In the genomic region with DNA sequence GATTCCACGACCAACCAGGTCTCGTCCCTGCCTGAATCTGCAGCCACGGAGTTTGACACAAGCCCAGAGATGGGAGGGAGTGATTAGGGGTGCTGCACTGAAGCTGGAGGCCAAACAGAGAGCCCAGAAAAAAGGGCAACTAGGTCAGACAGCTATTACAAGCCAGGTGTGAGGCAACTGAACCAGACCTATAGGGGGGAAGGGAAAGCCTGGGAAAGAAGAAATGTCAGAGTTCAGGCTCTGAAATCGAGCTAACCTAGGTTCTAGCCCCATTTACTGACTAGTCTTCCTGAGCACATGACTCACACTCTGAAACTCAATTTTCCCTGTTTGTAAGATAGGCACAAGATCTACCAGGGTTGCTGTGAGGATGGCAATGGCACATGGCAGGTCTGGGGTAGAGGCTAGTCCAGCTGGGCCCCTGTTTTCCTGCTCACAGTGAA, we compare ENCODE assay signal across 10 cellular contexts. TPM values are rescaled to one million over a fixed set of nuclear protein-coding genes. Genes with fewer than 3 reads are reported as not detected.
DNase-seq lines count a peak whose midpoint lies in the region; ATAC-seq and TF ChIP-seq lines count a peak whose summit lies in the region.
"Had no signal": no experiment of that assay in that cellular context is flagged by ENCODE, and none has a peak within 500 bp of the region (broad histone marks: within the 10 kb centered on the region; RNA-seq: fewer than 3 reads in every experiment).

No MANE protein-coding gene starts in this region.

- peak overlapping the region; percentile 77 for H3K4me2 ChIP-seq in HCT116 (ENCODE audit: low read length)

- intact Hi-C loops in HCT116 (cut with micrococcal nuclease) (no loop called here), psoas muscle (cut with DNase I) (loop anchor here (5.0 kb wide), 2 partner anchors 42 to 57 kb away; no protein-coding TSS in a partner anchor)

- TF ChIP-seq CTCF in HCT116 (IDR thresholded peaks at IDR 0.05 in 2 of 3, conservative IDR thresholded peaks at IDR 0.05 in 1 of 3; ENCODE audit: borderline replicate concordance in 1 of 3, insufficient read depth in 1 of 3, low read depth in 2 of 3, low read length in 2 of 3) (no peak), VCaP (conservative IDR thresholded peaks at IDR 0.05) (no peak), fibroblast of mammary gland (conservative IDR thresholded peaks at IDR 0.05; ENCODE audit: control insufficient read depth, insufficient read depth, low read depth, low read length) (no peak), psoas muscle (IDR thresholded peaks at IDR 0.05) (no peak)

- H3K4me1 ChIP-seq in HCT116 (ENCODE audit: control insufficient read depth in 1 of 2, insufficient read depth in 2 of 2, low read length in 2 of 2) = peaks cover 10 to 50% of the 10 kb centered on the region in 2 experiments; a peak in 3 of 4 replicates
- peaks cover 32% of the 10 kb centered on the region for H3K4me1 ChIP-seq in psoas muscle

- POLR2A ChIA-PET in HCT116 (lab: Charles Lee) = no interaction called here

- no TSS peak for BruUV-seq in HCT116 (replicated peaks; lab: Mats Ljungman, UMichigan)

- RAD21 ChIA-PET in HCT116 (lab: Charles Lee; ENCODE audit: low non-redundant PET in 1 of 2, low total read pairs in 2 of 2, uncharacterized antibody in 2 of 2, unreplicated experiment in 2 of 2) = no interaction called here

- no peaks in the 10 kb centered on the region for H4K20me1 ChIP-seq in HCT116 (ENCODE audit: insufficient read depth)

- no peak for TF ChIP-seq RAD21 in HCT116 (IDR thresholded peaks at IDR 0.05; ENCODE audit: low read depth)

- peaks cover 54% of the 10 kb centered on the region for H3K79me2 ChIP-seq in HCT116 (ENCODE audit: insufficient read depth, low read length)

- H3K9me2 ChIP-seq in HCT116 (ENCODE audit: insufficient read depth) = no peaks in the 10 kb centered on the region

- no peak for ATAC-seq in HCT116
- no peak for ATAC-seq in psoas muscle
- no peak for ATAC-seq in GM21360 (IDR thresholded peaks at IDR 0.05; ENCODE audit: unreplicated experiment)
- ATAC-seq in GM21515 (IDR thresholded peaks at IDR 0.05; ENCODE audit: unreplicated experiment) = no peak
- ATAC-seq: left cardiac atrium had no signal

- TF ChIP-seq POLR2A in HCT116 (IDR thresholded peaks at IDR 0.05; ENCODE audit: borderline replicate concordance, extremely low read depth, insufficient read depth, insufficient read length) = no peak

- no peak overlapping the region for H2AFZ ChIP-seq in HCT116 (ENCODE audit: low read depth, low read length, poor library complexity, severe bottlenecking)

- CTCF ChIA-PET in HCT116 (lab: Charles Lee) = interaction anchor here (1.4 kb wide), 1 partner anchor 60 kb away, joined by 3 read pairs; no protein-coding TSS in a partner anchor

- H3K4me3 ChIP-seq in HCT116 (replicated peaks in 1 of 2; ENCODE audit: low read depth in 1 of 2, low read length in 2 of 2) = peak overlapping the region; percentile 85 to 93; a peak in 3 of 4 replicates
- peak overlapping the region; percentile 91 for H3K4me3 ChIP-seq in fibroblast of mammary gland (ENCODE audit: control insufficient read depth, low read depth, low read length)
- peak overlapping the region; percentile 81 for H3K4me3 ChIP-seq in psoas muscle

- peaks cover 9 to 22% of the 10 kb centered on the region in 2 experiments; a peak in 2 of 4 replicates for H3K36me3 ChIP-seq in HCT116 (ENCODE audit: control insufficient read depth in 1 of 2, insufficient read depth in 2 of 2, low read length in 2 of 2)
- peaks cover 0 to 6% of the 10 kb centered on the region in 2 donors for H3K36me3 ChIP-seq in psoas muscle (ENCODE audit: insufficient read depth in 1 of 2, low read depth in 1 of 2)

- H3K27ac ChIP-seq in HCT116 (ENCODE audit: low read depth, low read length) (no peak overlapping the region), VCaP (peak overlapping the region; percentile 88), psoas muscle (peak overlapping the region; percentile 78)

- DNase-seq in HCT116 (ENCODE audit: low read depth, low spot score) (no peak), fibroblast of mammary gland (ENCODE audit: low read depth) (no peak), psoas muscle (no peak), inferior parietal cortex (ENCODE audit: extremely low spot score) (no peak)
- DNase-seq in NK-92 treated with Interleukin-12 subunit alpha and Interleukin-12 subunit beta, amount 100 ng/mL, for 24 hours (lab: John Stamatoyannopoulos, UW) = no peak
- DNase-seq: left cardiac atrium, NCI-H1694 had no signal

- H3K9ac ChIP-seq in HCT116 (ENCODE audit: low read length) = 0 out of 2 replicates have a peak overlapping the region, but pooled peaks have one; percentile 71

- WGBS in psoas muscle, 3 donors = 75 to 95% (median 87%) methylated on average over 4 of the region's 4 CpGs

- H3K9me3 ChIP-seq in HCT116 (ENCODE audit: control insufficient read depth in 1 of 2, insufficient read depth in 1 of 2, low read depth in 1 of 2, low read length in 2 of 2) (no peaks in the 10 kb centered on the region), psoas muscle (no peaks in the 10 kb centered on the region)

- H3K27me3 ChIP-seq in HCT116 (ENCODE audit: insufficient read depth, low read length) (no peaks in the 10 kb centered on the region), psoas muscle (ENCODE audit: insufficient read depth in 3 of 3, low read length in 2 of 3) (no peaks in the 10 kb centered on the region)

TF ChIP-seq in HCT116, 20 proteins besides CTCF, POLR2A, EP300 and RAD21:
- no peak for TF ChIP-seq JUND (IDR thresholded peaks at IDR 0.05)
- no peak for TF ChIP-seq EGR1 (IDR thresholded peaks at IDR 0.05; ENCODE audit: low read depth)
- no peak for TF ChIP-seq FOSL1 (IDR thresholded peaks at IDR 0.05; ENCODE audit: low read depth)
- no peak for TF ChIP-seq ZNF274 (IDR thresholded peaks at IDR 0.05; ENCODE audit: low read depth, low read length)
- TF ChIP-seq, protein P1, sequence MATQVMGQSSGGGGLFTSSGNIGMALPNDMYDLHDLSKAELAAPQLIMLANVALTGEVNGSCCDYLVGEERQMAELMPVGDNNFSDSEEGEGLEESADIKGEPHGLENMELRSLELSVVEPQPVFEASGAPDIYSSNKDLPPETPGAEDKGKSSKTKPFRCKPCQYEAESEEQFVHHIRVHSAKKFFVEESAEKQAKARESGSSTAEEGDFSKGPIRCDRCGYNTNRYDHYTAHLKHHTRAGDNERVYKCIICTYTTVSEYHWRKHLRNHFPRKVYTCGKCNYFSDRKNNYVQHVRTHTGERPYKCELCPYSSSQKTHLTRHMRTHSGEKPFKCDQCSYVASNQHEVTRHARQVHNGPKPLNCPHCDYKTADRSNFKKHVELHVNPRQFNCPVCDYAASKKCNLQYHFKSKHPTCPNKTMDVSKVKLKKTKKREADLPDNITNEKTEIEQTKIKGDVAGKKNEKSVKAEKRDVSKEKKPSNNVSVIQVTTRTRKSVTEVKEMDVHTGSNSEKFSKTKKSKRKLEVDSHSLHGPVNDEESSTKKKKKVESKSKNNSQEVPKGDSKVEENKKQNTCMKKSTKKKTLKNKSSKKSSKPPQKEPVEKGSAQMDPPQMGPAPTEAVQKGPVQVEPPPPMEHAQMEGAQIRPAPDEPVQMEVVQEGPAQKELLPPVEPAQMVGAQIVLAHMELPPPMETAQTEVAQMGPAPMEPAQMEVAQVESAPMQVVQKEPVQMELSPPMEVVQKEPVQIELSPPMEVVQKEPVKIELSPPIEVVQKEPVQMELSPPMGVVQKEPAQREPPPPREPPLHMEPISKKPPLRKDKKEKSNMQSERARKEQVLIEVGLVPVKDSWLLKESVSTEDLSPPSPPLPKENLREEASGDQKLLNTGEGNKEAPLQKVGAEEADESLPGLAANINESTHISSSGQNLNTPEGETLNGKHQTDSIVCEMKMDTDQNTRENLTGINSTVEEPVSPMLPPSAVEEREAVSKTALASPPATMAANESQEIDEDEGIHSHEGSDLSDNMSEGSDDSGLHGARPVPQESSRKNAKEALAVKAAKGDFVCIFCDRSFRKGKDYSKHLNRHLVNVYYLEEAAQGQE (IDR thresholded peaks at IDR 0.05; ENCODE audit: low read depth) = no peak
- no peak for TF ChIP-seq ELF1 (IDR thresholded peaks at IDR 0.05; ENCODE audit: borderline replicate concordance, low read depth)
- TF ChIP-seq, protein P2, sequence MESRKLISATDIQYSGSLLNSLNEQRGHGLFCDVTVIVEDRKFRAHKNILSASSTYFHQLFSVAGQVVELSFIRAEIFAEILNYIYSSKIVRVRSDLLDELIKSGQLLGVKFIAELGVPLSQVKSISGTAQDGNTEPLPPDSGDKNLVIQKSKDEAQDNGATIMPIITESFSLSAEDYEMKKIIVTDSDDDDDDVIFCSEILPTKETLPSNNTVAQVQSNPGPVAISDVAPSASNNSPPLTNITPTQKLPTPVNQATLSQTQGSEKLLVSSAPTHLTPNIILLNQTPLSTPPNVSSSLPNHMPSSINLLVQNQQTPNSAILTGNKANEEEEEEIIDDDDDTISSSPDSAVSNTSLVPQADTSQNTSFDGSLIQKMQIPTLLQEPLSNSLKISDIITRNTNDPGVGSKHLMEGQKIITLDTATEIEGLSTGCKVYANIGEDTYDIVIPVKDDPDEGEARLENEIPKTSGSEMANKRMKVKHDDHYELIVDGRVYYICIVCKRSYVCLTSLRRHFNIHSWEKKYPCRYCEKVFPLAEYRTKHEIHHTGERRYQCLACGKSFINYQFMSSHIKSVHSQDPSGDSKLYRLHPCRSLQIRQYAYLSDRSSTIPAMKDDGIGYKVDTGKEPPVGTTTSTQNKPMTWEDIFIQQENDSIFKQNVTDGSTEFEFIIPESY (IDR thresholded peaks at IDR 0.05; ENCODE audit: extremely low read depth, insufficient replicate concordance, low read length) = no peak
- TF ChIP-seq EZH2phosphoT487 (IDR thresholded peaks at IDR 0.05; ENCODE audit: borderline replicate concordance) = no peak
- no peak for TF ChIP-seq CEBPB (IDR thresholded peaks at IDR 0.05; ENCODE audit: low read depth)
- no peak for TF ChIP-seq CBX3 (IDR thresholded peaks at IDR 0.05; ENCODE audit: low read depth)
- TF ChIP-seq SIN3A (IDR thresholded peaks at IDR 0.05; ENCODE audit: low read depth) = no peak

RNA-seq across cellular contexts. Expression of a gene that starts 1.7 kb away (rescaled TPM):
- total RNA-seq in HCT116 (2021; ENCODE audit: unreplicated experiment) (132 TPM), psoas muscle (100 to 1,000 TPM in 3 of 4 donors, 10 to 100 TPM in 1; 64.4 to 215 (median 129) TPM)
- polyA plus RNA-seq in HCT116 (2012) = 78.0 and 91.8 TPM in 2 replicates
- polyA plus RNA-seq in psoas muscle = 100 to 1,000 TPM in 1 of 3 donors, 10 to 100 TPM in 1, 1 to 10 TPM in 1; 8.8 to 164 (median 70.7) TPM
